24 cellular contexts compared by ENCODE assay signal in genomic region chr7:128024154-128024553, GRCh38. TPM values are rescaled to one million over a fixed set of nuclear protein-coding genes. Genes with fewer than 3 reads are reported as not detected.
"Had no signal": no experiment of that assay in that cellular context is flagged by ENCODE, and none has a peak within 500 bp of the region (broad histone marks: within the 10 kb centered on the region; RNA-seq: fewer than 3 reads in every experiment).

No MANE protein-coding gene starts in this region.

- H3K27me3 Mint-ChIP-seq: activated naive CD8-positive, alpha-beta T cell treated with anti-CD3 and anti-CD28 coated beads for 36 hours; activated T-cell treated with anti-CD3 and anti-CD28 coated beads, Interleukin-2, amount 50 U/mL, for 24 hours; activated T-helper 17 cell treated with anti-CD3 and anti-CD28 coated beads, Interleukin-2, amount 50 U/mL, for 72 hours had no signal

- H3K4me2 ChIP-seq: smooth muscle cell had no signal

- H3K9me3 ChIP-seq: heart right ventricle, sigmoid colon, testis, vagina had no signal

- DNase-seq: activated CD4-positive, alpha-beta T cell treated with anti-CD3 and anti-CD28 coated beads, Interleukin-2, amount 50 U/mL, for 4 hours; activated CD8-positive, alpha-beta memory T cell treated with anti-CD3 and anti-CD28 coated beads for 24 hours; activated CD8-positive, alpha-beta memory T cell treated with anti-CD3 and anti-CD28 coated beads, Interleukin-2, amount 50 U/mL, for 4 hours; activated naive CD4-positive, alpha-beta T cell; activated naive CD8-positive, alpha-beta T cell treated with anti-CD3 and anti-CD28 coated beads for 36 hours; activated T-cell treated with anti-CD3 and anti-CD28 coated beads, Interleukin-2, amount 50 U/mL, for 24 hours; cortex of kidney; heart right ventricle; islet precursor cell; left cardiac atrium; midbrain; natural killer cell; sigmoid colon; stimulated activated CD4-positive, alpha-beta T cell treated with anti-CD3 and anti-CD28 coated beads, Interleukin-15, amount 100 ng/mL, for 24 hours; stimulated activated CD8-positive, alpha-beta memory T cell treated with anti-CD3 and anti-CD28 coated beads, Interleukin-4, amount 100 ng/mL, for 48 hours; stimulated activated naive B cell treated with anti-CD40 and anti-IgM and Interleukin-4, amounts not matched to agents 10 μg/mL and 1 μg/mL and 100 μg/mL, for 72 hours; T1000; testis had no signal

- H3K36me3 Mint-ChIP-seq: natural killer cell had no signal

- H3K27me3 ChIP-seq: cardiac muscle cell, heart right ventricle, sigmoid colon, testis, vagina had no signal

- ATAC-seq: activated T-helper 17 cell treated with anti-CD3 and anti-CD28 coated beads, Interleukin-2, amount 50 U/mL, for 72 hours; heart right ventricle; left cardiac atrium; natural killer cell; stimulated activated naive B cell treated with anti-CD40 and anti-IgM and Interleukin-4, amounts not matched to agents 10 μg/mL and 1 μg/mL and 100 μg/mL, for 72 hours; WTC11 had no signal

- H3K9me3 Mint-ChIP-seq: activated naive CD8-positive, alpha-beta T cell treated with anti-CD3 and anti-CD28 coated beads for 36 hours; activated T-cell treated with anti-CD3 and anti-CD28 coated beads, Interleukin-2, amount 50 U/mL, for 24 hours; activated T-helper 17 cell treated with anti-CD3 and anti-CD28 coated beads, Interleukin-2, amount 50 U/mL, for 72 hours; natural killer cell; stimulated activated naive B cell treated with anti-CD40 and anti-IgM and Interleukin-4, amounts not matched to agents 10 μg/mL and 1 μg/mL and 100 μg/mL, for 72 hours; type B pancreatic cell had no signal

- H3K4me3 Mint-ChIP-seq: activated naive CD8-positive, alpha-beta T cell treated with anti-CD3 and anti-CD28 coated beads for 36 hours; activated T-cell treated with anti-CD3 and anti-CD28 coated beads, Interleukin-2, amount 50 U/mL, for 24 hours; activated T-helper 17 cell treated with anti-CD3 and anti-CD28 coated beads, Interleukin-2, amount 50 U/mL, for 72 hours; natural killer cell; stimulated activated naive B cell treated with anti-CD40 and anti-IgM and Interleukin-4, amounts not matched to agents 10 μg/mL and 1 μg/mL and 100 μg/mL, for 72 hours; type B pancreatic cell; WTC11 had no signal

- H3K27ac Mint-ChIP-seq: activated naive CD8-positive, alpha-beta T cell treated with anti-CD3 and anti-CD28 coated beads for 36 hours; activated T-cell treated with anti-CD3 and anti-CD28 coated beads, Interleukin-2, amount 50 U/mL, for 24 hours; activated T-helper 17 cell treated with anti-CD3 and anti-CD28 coated beads, Interleukin-2, amount 50 U/mL, for 72 hours; natural killer cell; stimulated activated naive B cell treated with anti-CD40 and anti-IgM and Interleukin-4, amounts not matched to agents 10 μg/mL and 1 μg/mL and 100 μg/mL, for 72 hours; type B pancreatic cell; WTC11 had no signal

- H3K36me3 ChIP-seq: cardiac muscle cell, sigmoid colon, vagina had no signal

- H3K4me3 ChIP-seq: cardiac muscle cell, heart right ventricle, sigmoid colon, smooth muscle cell, testis, vagina had no signal

- H3K27ac ChIP-seq: cardiac muscle cell, heart right ventricle, sigmoid colon, testis had no signal

RNA-seq across cellular contexts. Expression of gene LRRC4, which starts 7.1 kb away (rescaled TPM):
- total RNA-seq: activated naive CD8-positive, alpha-beta T cell treated with anti-CD3 and anti-CD28 coated beads for 36 hours; smooth muscle cell had no signal
- polyA plus RNA-seq: smooth muscle cell had no signal
